15 cellular contexts compared by ENCODE assay signal in the genomic region with DNA sequence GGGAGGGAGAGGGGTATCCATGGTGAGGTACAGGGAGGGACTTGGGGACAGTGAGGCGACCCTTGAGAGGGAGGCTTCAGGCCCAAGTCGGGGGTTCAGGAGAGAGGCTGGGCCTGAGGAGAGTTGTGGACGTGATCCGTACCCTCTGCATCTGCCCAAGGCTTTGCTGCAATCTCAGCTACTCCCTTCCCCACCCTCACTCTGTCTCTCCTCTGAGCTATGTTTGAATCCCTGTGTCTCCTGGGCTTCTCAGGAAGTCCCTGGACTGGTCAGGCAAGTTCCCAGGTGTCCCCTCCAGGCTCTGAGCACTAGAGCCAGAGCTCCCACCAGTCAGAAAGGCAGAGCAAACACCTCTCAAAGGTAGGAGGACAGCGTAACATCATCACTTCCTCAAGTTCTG. TPM values are rescaled to one million over a fixed set of nuclear protein-coding genes. Genes with fewer than 3 reads are reported as not detected.
A peak's percentile ranks its signal among the peaks of the same experiment; 100 is the strongest.
DNase-seq lines count a peak whose midpoint lies in the region; ATAC-seq and TF ChIP-seq lines count a peak whose summit lies in the region.
"Had no signal": no experiment of that assay in that cellular context is flagged by ENCODE, and none has a peak within 500 bp of the region (broad histone marks: within the 10 kb centered on the region; RNA-seq: fewer than 3 reads in every experiment).

No MANE protein-coding gene starts in this region.

- H3K4me1 ChIP-seq in DND-41 (ENCODE audit: insufficient read depth, low read length) (peaks cover 40% of the 10 kb centered on the region), neural progenitor cell (peaks cover under 1% of the 10 kb centered on the region)

- no peak overlapping the region for H3K27ac Mint-ChIP-seq in activated CD4-positive, alpha-beta T cell treated with anti-CD3 and anti-CD28 coated beads for 36 hours
- no peak overlapping the region for H3K27ac Mint-ChIP-seq in activated naive CD8-positive, alpha-beta T cell treated with anti-CD3 and anti-CD28 coated beads, Interleukin-2, amount 10 ng/mL, durations not matched to agents 7 days and 5 days
- no peak overlapping the region for H3K27ac Mint-ChIP-seq in neural progenitor cell

- H3K4me3 ChIP-seq in DND-41 (ENCODE audit: low read depth in 1 of 2, low read length in 2 of 2) (no peak overlapping the region), neural progenitor cell (no peak overlapping the region)

- H3K36me3 ChIP-seq in DND-41 (ENCODE audit: insufficient read depth, low read length): peaks cover 24% of the 10 kb centered on the region
- no peaks in the 10 kb centered on the region for H3K36me3 ChIP-seq in neural progenitor cell

- H3K4me2 ChIP-seq in DND-41 (ENCODE audit: insufficient read depth, low read length) (peak overlapping the region; percentile 94; the same call in 1 of the 2 replicates), neural progenitor cell (no peak overlapping the region)

- TF ChIP-seq CTCF in DND-41 (IDR thresholded peaks at IDR 0.05; ENCODE audit: borderline replicate concordance, extremely low read depth, low read length, poor library complexity, severe bottlenecking) (no peak), neural progenitor cell (IDR thresholded peaks at IDR 0.05) (no peak), GM13976 (IDR thresholded peaks at IDR 0.05; ENCODE audit: borderline replicate concordance, control extremely low read depth, extremely low read depth, insufficient read depth, missing control alignments) (no peak)

- no peak for DNase-seq in activated CD4-positive, alpha-beta T cell treated with anti-CD3 and anti-CD28 coated beads for 36 hours
- DNase-seq in activated CD4-positive, alpha-beta T cell treated with anti-CD3 and anti-CD28 coated beads for 1 hour: no peak
- DNase-seq in DND-41 (no peak), neural progenitor cell (ENCODE audit: low spot score) (no peak), MV-4-11 (lab: John Stamatoyannopoulos, UW) (no peak), GM13976 (ENCODE audit: low spot score) (no peak)
- no peak for DNase-seq in activated naive CD8-positive, alpha-beta T cell treated with anti-CD3 and anti-CD28 coated beads, Interleukin-2, amount 10 ng/mL, durations not matched to agents 7 days and 5 days
- DNase-seq in activated effector memory CD4-positive, alpha-beta T cell treated with anti-CD3 and anti-CD28 coated beads, Interleukin-2, amount 50 U/mL, for 16 hours: no peak
- DNase-seq: DMS153; erythroblast; hippocampal formation; left lung; NCI-H187 treated with DMSO at 0.1 percent for 48 hours; SHP77; stimulated activated CD4-positive, alpha-beta T cell treated with anti-CD3 and anti-CD28 coated beads, Interleukin-12 subunit alpha, Interleukin-12 subunit beta, amount 100 ng/mL, for 4 hours had no signal

- POLR2A ChIA-PET in activated CD4-positive, alpha-beta T cell treated with anti-CD3 and anti-CD28 coated beads for 36 hours (lab: Charles Lee): no interaction called here
- POLR2A ChIA-PET in activated naive CD8-positive, alpha-beta T cell treated with anti-CD3 and anti-CD28 coated beads, Interleukin-2, amount 10 ng/mL, durations not matched to agents 7 days and 5 days (lab: Charles Lee): no interaction called here

- no peak overlapping the region for H3K27ac ChIP-seq in DND-41 (ENCODE audit: low read length)
- H3K27ac ChIP-seq in neural progenitor cell: no peak overlapping the region
- H3K27ac ChIP-seq: left lung had no signal

- CTCF ChIA-PET in activated CD4-positive, alpha-beta T cell treated with anti-CD3 and anti-CD28 coated beads for 36 hours (lab: Charles Lee): interaction anchor here (1.0 kb wide), 1 partner anchor 13 kb away, joined by 3 read pairs; no protein-coding TSS in a partner anchor

- H3F3A ChIP-seq in neural progenitor cell (ENCODE audit: low read depth): peaks cover 6% of the 10 kb centered on the region

- H3K9ac ChIP-seq in DND-41 (ENCODE audit: low read depth, low read length): no peak overlapping the region; the same call in 1 of the 2 replicates
- no peak overlapping the region for H3K9ac ChIP-seq in neural progenitor cell

- no peaks in the 10 kb centered on the region for H3K27me3 Mint-ChIP-seq in activated CD4-positive, alpha-beta T cell treated with anti-CD3 and anti-CD28 coated beads for 36 hours
- H3K27me3 Mint-ChIP-seq in activated naive CD8-positive, alpha-beta T cell treated with anti-CD3 and anti-CD28 coated beads, Interleukin-2, amount 10 ng/mL, durations not matched to agents 7 days and 5 days: peaks cover 3% of the 10 kb centered on the region
- H3K27me3 Mint-ChIP-seq in neural progenitor cell (ENCODE audit: insufficient read depth, low read depth): peaks cover 3% of the 10 kb centered on the region

- H3K4me3 Mint-ChIP-seq in activated CD4-positive, alpha-beta T cell treated with anti-CD3 and anti-CD28 coated beads for 36 hours: peak overlapping the region; percentile 18
- H3K4me3 Mint-ChIP-seq in activated naive CD8-positive, alpha-beta T cell treated with anti-CD3 and anti-CD28 coated beads, Interleukin-2, amount 10 ng/mL, durations not matched to agents 7 days and 5 days: peak overlapping the region; percentile 47
- H3K4me3 Mint-ChIP-seq in neural progenitor cell: peak overlapping the region; percentile 71

- H4K20me1 ChIP-seq in DND-41 (ENCODE audit: insufficient read depth, low read length) (0 out of 2 replicates have a peak, but pooled peaks cover 3% of the 10 kb centered on the region), neural progenitor cell (ENCODE audit: low read depth) (no peaks in the 10 kb centered on the region)

- peaks cover 9% of the 10 kb centered on the region for H3K36me3 Mint-ChIP-seq in activated CD4-positive, alpha-beta T cell treated with anti-CD3 and anti-CD28 coated beads for 36 hours (ENCODE audit: low read depth)
- peaks cover 6% of the 10 kb centered on the region for H3K36me3 Mint-ChIP-seq in activated naive CD8-positive, alpha-beta T cell treated with anti-CD3 and anti-CD28 coated beads, Interleukin-2, amount 10 ng/mL, durations not matched to agents 7 days and 5 days
- H3K36me3 Mint-ChIP-seq in neural progenitor cell: peaks cover 5% of the 10 kb centered on the region

- H3K27me3 ChIP-seq in DND-41 (ENCODE audit: insufficient read depth, low read length, poor library complexity): no peaks in the 10 kb centered on the region
- H3K27me3 ChIP-seq in neural progenitor cell: peaks cover 8% of the 10 kb centered on the region

- no peaks in the 10 kb centered on the region for H3K9me3 ChIP-seq in DND-41 (ENCODE audit: insufficient read depth, low read length, severe bottlenecking)
- no peaks in the 10 kb centered on the region for H3K9me3 ChIP-seq in neural progenitor cell (ENCODE audit: low read depth)
- H3K9me3 ChIP-seq: left lung had no signal

- no peaks in the 10 kb centered on the region for H3K9me3 Mint-ChIP-seq in activated CD4-positive, alpha-beta T cell treated with anti-CD3 and anti-CD28 coated beads for 36 hours (ENCODE audit: low read depth)
- no peaks in the 10 kb centered on the region for H3K9me3 Mint-ChIP-seq in activated naive CD8-positive, alpha-beta T cell treated with anti-CD3 and anti-CD28 coated beads, Interleukin-2, amount 10 ng/mL, durations not matched to agents 7 days and 5 days
- H3K9me3 Mint-ChIP-seq in neural progenitor cell: no peaks in the 10 kb centered on the region

- intact Hi-C loops in activated CD4-positive, alpha-beta T cell treated with anti-CD3 and anti-CD28 coated beads for 36 hours (cut with DNase I, micrococcal nuclease): no loop called here

- ATAC-seq in activated CD4-positive, alpha-beta T cell treated with anti-CD3 and anti-CD28 coated beads for 36 hours: no peak
- no peak for ATAC-seq in DND-41 (ENCODE audit: insufficient read depth, low read depth)
- ATAC-seq in activated naive CD8-positive, alpha-beta T cell treated with anti-CD3 and anti-CD28 coated beads, Interleukin-2, amount 10 ng/mL, durations not matched to agents 7 days and 5 days (ENCODE audit: low read depth): no peak
- ATAC-seq: left lung had no signal

- in situ Hi-C loops in GM13976 (cut with MboI; ENCODE audit: low sequenced_read_pairs, unreplicated experiment): no loop called here

- H2AFZ ChIP-seq in DND-41 (ENCODE audit: low read depth, low read length) (no peak overlapping the region), neural progenitor cell (replicated peaks) (no peak overlapping the region)

- H3K79me2 ChIP-seq in DND-41 (ENCODE audit: insufficient read depth, low read length) (peaks cover 31% of the 10 kb centered on the region), neural progenitor cell (ENCODE audit: low read depth) (peaks cover 13% of the 10 kb centered on the region)

- peaks cover 30% of the 10 kb centered on the region for H3K4me1 Mint-ChIP-seq in activated CD4-positive, alpha-beta T cell treated with anti-CD3 and anti-CD28 coated beads for 36 hours
- peaks cover 20% of the 10 kb centered on the region for H3K4me1 Mint-ChIP-seq in activated naive CD8-positive, alpha-beta T cell treated with anti-CD3 and anti-CD28 coated beads, Interleukin-2, amount 10 ng/mL, durations not matched to agents 7 days and 5 days
- peaks cover 26% of the 10 kb centered on the region for H3K4me1 Mint-ChIP-seq in neural progenitor cell

RNA-seq across cellular contexts. Expression of a gene that starts 1.8 kb away (rescaled TPM):
- total RNA-seq in activated CD4-positive, alpha-beta T cell treated with anti-CD3 and anti-CD28 coated beads for 36 hours: 10 to 100 TPM in 1 of 2 experiments, 1 to 10 TPM in 1; 8.4 to 12.7 TPM
- total RNA-seq in activated naive CD8-positive, alpha-beta T cell treated with anti-CD3 and anti-CD28 coated beads, Interleukin-2, amount 10 ng/mL, durations not matched to agents 7 days and 5 days: 10 to 100 TPM; 18.3 to 22.4 TPM
- 11.4 and 12.4 TPM in 2 replicates for total RNA-seq in neural progenitor cell (ENCODE audit: low replicate concordance)

RNA-seq across cellular contexts. Expression of a gene that starts 4.7 kb away (rescaled TPM):
- total RNA-seq in activated CD4-positive, alpha-beta T cell treated with anti-CD3 and anti-CD28 coated beads for 36 hours: 10 to 100 TPM; 36.0 to 37.9 TPM
- total RNA-seq in activated naive CD8-positive, alpha-beta T cell treated with anti-CD3 and anti-CD28 coated beads, Interleukin-2, amount 10 ng/mL, durations not matched to agents 7 days and 5 days: 10 to 100 TPM; 35.7 to 36.3 TPM
- 10.9 and 29.6 TPM in 2 replicates for total RNA-seq in neural progenitor cell (ENCODE audit: low replicate concordance)

RNA-seq across cellular contexts. Expression of a gene that starts 4.9 kb away (rescaled TPM):
- total RNA-seq in activated CD4-positive, alpha-beta T cell treated with anti-CD3 and anti-CD28 coated beads for 36 hours: 10 to 100 TPM; 31.6 to 37.5 TPM
- 10 to 100 TPM; 31.9 to 33.1 TPM for total RNA-seq in activated naive CD8-positive, alpha-beta T cell treated with anti-CD3 and anti-CD28 coated beads, Interleukin-2, amount 10 ng/mL, durations not matched to agents 7 days and 5 days
- 17.2 and 27.9 TPM in 2 replicates for total RNA-seq in neural progenitor cell (ENCODE audit: low replicate concordance)

RNA-seq across cellular contexts. Expression of a gene that starts 6.7 kb away (rescaled TPM):
- under 1 TPM; 0.53 to 0.93 TPM for total RNA-seq in activated CD4-positive, alpha-beta T cell treated with anti-CD3 and anti-CD28 coated beads for 36 hours
- total RNA-seq in activated naive CD8-positive, alpha-beta T cell treated with anti-CD3 and anti-CD28 coated beads, Interleukin-2, amount 10 ng/mL, durations not matched to agents 7 days and 5 days: under 1 TPM in 1 of 2 experiments, not detected in 1; 0.36 TPM
- not detected in 2 replicates for total RNA-seq in neural progenitor cell (ENCODE audit: low replicate concordance)

RNA-seq across cellular contexts. Expression of a gene that starts 7.8 kb away (rescaled TPM):
- 10 to 100 TPM; 39.8 to 62.8 TPM for total RNA-seq in activated CD4-positive, alpha-beta T cell treated with anti-CD3 and anti-CD28 coated beads for 36 hours
- total RNA-seq in activated naive CD8-positive, alpha-beta T cell treated with anti-CD3 and anti-CD28 coated beads, Interleukin-2, amount 10 ng/mL, durations not matched to agents 7 days and 5 days: 10 to 100 TPM; 53.0 to 59.9 TPM
- total RNA-seq in neural progenitor cell (ENCODE audit: low replicate concordance): 7.1 and 13.4 TPM in 2 replicates

Comparison
In these comparisons a context has a peak if more than half of its experiments do, and no peak if none do; other contexts are left out.
1. H3K4me3 Mint-ChIP-seq: peak in every context shown above with its lines; median percentile 71 in neural progenitor cell; 47 in activated naive CD8-positive, alpha-beta T cell treated with anti-CD3 and anti-CD28 coated beads, Interleukin-2, amount 10 ng/mL, durations not matched to agents 7 days and 5 days; 18 in activated CD4-positive, alpha-beta T cell treated with anti-CD3 and anti-CD28 coated beads for 36 hours.